8 cellular contexts compared by ENCODE assay signal in the genomic region with DNA sequence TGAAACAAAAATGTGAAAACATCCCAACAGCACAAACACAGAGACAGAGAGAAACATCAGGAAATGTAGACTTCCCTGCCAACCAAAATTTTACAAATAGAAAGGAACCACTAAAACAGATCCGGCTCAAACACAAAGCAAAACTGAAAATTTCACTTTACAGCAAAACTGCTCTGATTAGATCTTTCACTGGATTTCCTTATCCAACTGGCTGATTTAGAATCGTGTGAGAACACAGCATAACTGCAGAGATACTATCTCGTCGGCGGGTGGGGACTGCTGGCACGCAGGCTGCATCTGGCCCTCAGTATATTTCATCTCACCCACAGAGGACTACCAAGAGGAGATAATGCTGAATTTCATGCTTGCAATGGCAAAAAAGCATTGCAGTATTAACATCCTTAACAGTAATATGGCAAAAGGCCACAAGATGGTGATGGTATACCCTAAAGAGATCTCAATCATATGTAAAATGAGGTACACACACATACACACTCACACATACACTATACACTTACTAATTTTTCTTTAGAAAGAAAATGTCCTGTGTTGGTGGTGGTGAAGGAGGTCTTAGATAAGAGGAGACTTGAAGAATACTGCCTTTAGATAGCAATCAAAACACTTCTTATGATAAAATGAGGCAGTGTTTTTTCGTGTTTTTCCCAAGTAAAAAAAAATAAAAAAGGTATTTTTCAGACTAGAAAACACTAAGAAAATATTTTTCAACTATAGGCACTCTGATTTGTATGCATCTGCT. TPM values are rescaled to one million over a fixed set of nuclear protein-coding genes. Genes with fewer than 3 reads are reported as not detected.
DNase-seq lines count a peak whose midpoint lies in the region; ATAC-seq and TF ChIP-seq lines count a peak whose summit lies in the region.

No MANE protein-coding gene starts in this region.

- no peaks in the 10 kb centered on the region for H3K9me3 ChIP-seq in left ventricle myocardium inferior (replicated peaks)
- no peaks in the 10 kb centered on the region for H3K9me3 ChIP-seq in skeletal muscle tissue (ENCODE audit: control insufficient read depth in 3 of 3, low read length in 3 of 3)

- intact Hi-C loops in left ventricle myocardium inferior (cut with micrococcal nuclease), result loop anchor here (5.0 kb wide), 1 partner anchor 95 kb away; no protein-coding TSS in a partner anchor

- H3K4me3 ChIP-seq in left ventricle myocardium inferior (peak overlapping the region; percentile 51), skeletal muscle tissue (ENCODE audit: low read length in 3 of 3) (peak overlapping the region; percentile 25 to 59 (median 58))

- peak overlapping the region; percentile 87 for H3K27ac Mint-ChIP-seq in activated naive CD8-positive, alpha-beta T cell treated with anti-CD3 and anti-CD28 coated beads, Interleukin-2, amount 50 U/mL, for 24 hours

- peak overlapping the region; percentile 78 for H3K27ac ChIP-seq in left ventricle myocardium inferior (replicated peaks)
- H3K27ac ChIP-seq in skeletal muscle tissue (ENCODE audit: low read depth, low read length), result peak overlapping the region; percentile 67

- H3K9ac ChIP-seq in skeletal muscle tissue (ENCODE audit: low read depth in 1 of 3, low read length in 3 of 3), result peak overlapping the region; percentile 34 to 69 (median 46)

- no peaks in the 10 kb centered on the region for H3K9me3 Mint-ChIP-seq in activated naive CD8-positive, alpha-beta T cell treated with anti-CD3 and anti-CD28 coated beads, Interleukin-2, amount 50 U/mL, for 24 hours

- no peaks in the 10 kb centered on the region for H3K36me3 Mint-ChIP-seq in activated naive CD8-positive, alpha-beta T cell treated with anti-CD3 and anti-CD28 coated beads, Interleukin-2, amount 50 U/mL, for 24 hours (ENCODE audit: low read depth)

- peaks cover 25% of the 10 kb centered on the region for H3K4me1 ChIP-seq in left ventricle myocardium inferior
- H3K4me1 ChIP-seq in skeletal muscle tissue (ENCODE audit: control insufficient read depth in 3 of 3, insufficient read depth in 3 of 3, low read length in 3 of 3), result peaks cover 6 to 10% (median 9%) of the 10 kb centered on the region in 3 donors

- H3K27me3 ChIP-seq in left ventricle myocardium inferior (ENCODE audit: low read depth) (no peaks in the 10 kb centered on the region), skeletal muscle tissue (ENCODE audit: control insufficient read depth in 3 of 3, insufficient read depth in 3 of 3, low read length in 3 of 3) (no peaks in the 10 kb centered on the region)

- H3K27me3 Mint-ChIP-seq in activated naive CD8-positive, alpha-beta T cell treated with anti-CD3 and anti-CD28 coated beads, Interleukin-2, amount 50 U/mL, for 24 hours, result peaks cover 1% of the 10 kb centered on the region

- peak; percentile 55 for DNase-seq in GM04503 (ENCODE audit: low read depth)
- peak; percentile 49 for DNase-seq in HuH-7 (ENCODE audit: low spot score)
- DNase-seq in SHP77 (lab: John Stamatoyannopoulos, UW), result peak; percentile 62 to 65
- DNase-seq in activated naive CD8-positive, alpha-beta T cell treated with anti-CD3 and anti-CD28 coated beads, Interleukin-2, amount 50 U/mL, for 24 hours, result peak; percentile 40
- DNase-seq in left ventricle myocardium inferior, result no peak
- DNase-seq in 8988T, result no peak

- peak overlapping the region; percentile 77 for H3K4me3 Mint-ChIP-seq in activated naive CD8-positive, alpha-beta T cell treated with anti-CD3 and anti-CD28 coated beads, Interleukin-2, amount 50 U/mL, for 24 hours

- TF ChIP-seq CTCF in left ventricle myocardium inferior (IDR thresholded peaks at IDR 0.05; ENCODE audit: borderline replicate concordance), result peak; percentile 58

- H3K4me1 Mint-ChIP-seq in activated naive CD8-positive, alpha-beta T cell treated with anti-CD3 and anti-CD28 coated beads, Interleukin-2, amount 50 U/mL, for 24 hours, result peaks cover 20% of the 10 kb centered on the region

- peak; percentile 95 for ATAC-seq in GM21576 (IDR thresholded peaks at IDR 0.05; ENCODE audit: unreplicated experiment)
- ATAC-seq in activated naive CD8-positive, alpha-beta T cell treated with anti-CD3 and anti-CD28 coated beads, Interleukin-2, amount 50 U/mL, for 24 hours, result peak; percentile 97

- H3K36me3 ChIP-seq in left ventricle myocardium inferior (no peaks in the 10 kb centered on the region), skeletal muscle tissue (ENCODE audit: control insufficient read depth in 3 of 3, insufficient read depth in 3 of 3, low read length in 3 of 3) (no peaks in the 10 kb centered on the region)

RNA-seq across cellular contexts. Expression of a gene that starts 10.6 kb away (rescaled TPM):
- total RNA-seq in left ventricle myocardium inferior (9.7 TPM), skeletal muscle tissue (16.2 TPM)

RNA-seq across cellular contexts. Expression of a gene that starts 36.8 kb away (rescaled TPM):
- total RNA-seq in left ventricle myocardium inferior (19.2 TPM), skeletal muscle tissue (23.5 TPM)

Comparison
In these comparisons a context has a peak if more than half of its experiments do, and no peak if none do; other contexts are left out.
1. DNase-seq: peak in GM04503 (single experiment), HuH-7 (single experiment), SHP77 (2 of 2) and activated naive CD8-positive, alpha-beta T cell treated with anti-CD3 and anti-CD28 coated beads, Interleukin-2, amount 50 U/mL, for 24 hours (single experiment); none in left ventricle myocardium inferior (single experiment) and 8988T (single experiment).